6 cellular contexts compared by ENCODE assay signal in the genomic region with DNA sequence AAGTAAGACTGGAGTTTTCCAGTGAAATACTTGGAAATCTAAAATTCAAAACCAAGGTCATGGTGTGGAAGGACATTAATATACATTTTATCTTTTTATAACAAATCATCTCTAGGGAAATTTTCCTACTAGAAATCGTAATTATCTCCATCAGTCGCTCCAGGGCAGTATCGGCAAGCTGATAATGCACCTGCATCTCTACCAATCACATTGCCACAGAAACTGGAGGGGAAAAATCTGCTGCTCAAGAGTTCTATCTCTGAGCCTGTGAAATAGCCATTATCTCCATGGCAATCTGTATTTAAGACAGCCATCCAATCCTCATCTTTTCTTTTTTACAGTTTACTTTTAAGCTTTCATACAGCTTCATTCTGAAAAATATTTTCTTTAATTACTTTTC.
"Had no signal": no experiment of that assay in that cellular context is flagged by ENCODE, and none has a peak within 500 bp of the region (broad histone marks: within the 10 kb centered on the region; RNA-seq: fewer than 3 reads in every experiment).

No MANE protein-coding gene starts in this region.

- H3K27ac Mint-ChIP-seq: IgD-negative memory B cell had no signal

- H3K27ac ChIP-seq: HL-60 had no signal

- H3K36me3 Mint-ChIP-seq: IgD-negative memory B cell had no signal

- ATAC-seq: HepG2, K562 had no signal

- H3K4me3 ChIP-seq: K562 had no signal

- H3K4me3 Mint-ChIP-seq: IgD-negative memory B cell had no signal

- H3K4me1 Mint-ChIP-seq: IgD-negative memory B cell had no signal

- DNase-seq: IMR-90, KBM-7 had no signal

- H3K27me3 Mint-ChIP-seq: IgD-negative memory B cell had no signal
